ENCODE assay signal across 8 cellular contexts in genomic region chr9:112717669-112718331, GRCh38. TPM values are rescaled to one million over a fixed set of nuclear protein-coding genes. Genes with fewer than 3 reads are reported as not detected.
A peak's percentile ranks its signal among the peaks of the same experiment; 100 is the strongest.
DNase-seq lines count a peak whose midpoint lies in the region; ATAC-seq and TF ChIP-seq lines count a peak whose summit lies in the region.

Gene INIP, minus strand, starts transcription at chr9:112718117. Its CDS starts 1,632 bp downstream, at chr9:112716485.

- CTCF ChIA-PET in Caco-2 (lab: Charles Lee): interaction anchor here (0.6 to 1.8 kb wide), 11 partner anchors 15 to 624 kb away, joined by 3 to 18 read pairs (median 6); partner anchors contain the start of gene SNX30

- peak within 1 kb of the TSS; percentile 87 for H3K27ac Mint-ChIP-seq in Caco-2 (ENCODE audit: unreplicated experiment)

- no peak for TF ChIP-seq CTCF in Caco-2 (IDR thresholded peaks at IDR 0.05; ENCODE audit: insufficient read depth in 1 of 2, low read depth in 1 of 2, low read length in 1 of 2, severe bottlenecking in 1 of 2, unreplicated experiment in 1 of 2)

- TSS peak; percentile 85 for BruUV-seq in Caco-2 (replicated peaks; lab: Mats Ljungman, UMichigan)

- peak within 1 kb of the TSS; percentile 88 for H3K4me3 Mint-ChIP-seq in Caco-2 (ENCODE audit: unreplicated experiment)

- no peaks in the 10 kb centered on the region for H3K36me3 ChIP-seq in Caco-2 (ENCODE audit: control insufficient read depth, insufficient read depth, low read length)
- no peaks in the 10 kb centered on the region for H3K36me3 ChIP-seq in endocrine pancreas (ENCODE audit: control insufficient read depth, insufficient read depth, low read length)

- no peaks in the 10 kb centered on the region for H3K27me3 Mint-ChIP-seq in Caco-2 (ENCODE audit: insufficient read depth, unreplicated experiment)

- DNase-seq in Caco-2 (peak; percentile 98), HT1080 (ENCODE audit: low read depth) (peak; percentile 96), NOMO-1 (lab: John Stamatoyannopoulos, UW; ENCODE audit: unreplicated experiment in 2 of 2) (peak; percentile 96 to 97), mesenteric fat pad (ENCODE audit: low spot score) (peak; percentile 99)
- DNase-seq in activated CD8-positive, alpha-beta memory T cell treated with anti-CD3 and anti-CD28 coated beads for 4 hours (ENCODE audit: low read depth in 2 of 2): peak; percentile 93 to 94
- DNase-seq in stimulated activated CD8-positive, alpha-beta memory T cell treated with anti-CD3 and anti-CD28 coated beads, Interleukin-15, amount 100 ng/mL, for 24 hours (ENCODE audit: low read depth): peak; percentile 94

- H3K36me3 Mint-ChIP-seq in Caco-2 (ENCODE audit: insufficient read depth, unreplicated experiment): peaks cover 11% of the 10 kb centered on the region

- intact Hi-C loops in Caco-2 (cut with micrococcal nuclease; ENCODE audit: unreplicated experiment): loop anchor here (1.0 to 5.0 kb wide), 4 partner anchors 20 to 105 kb away; no protein-coding TSS in a partner anchor

- peak within 1 kb of the TSS; percentile 46 for H3K4me3 ChIP-seq in Caco-2 (ENCODE audit: low read depth, low read length)
- H3K4me3 ChIP-seq in endocrine pancreas (ENCODE audit: control insufficient read depth, insufficient read depth, low read length): peak within 1 kb of the TSS; percentile 96

- H3K9me3 ChIP-seq in Caco-2: no peaks in the 10 kb centered on the region
- no peaks in the 10 kb centered on the region for H3K9me3 ChIP-seq in endocrine pancreas (ENCODE audit: control insufficient read depth, low read length)

- ATAC-seq in GM21360 (IDR thresholded peaks at IDR 0.05; ENCODE audit: unreplicated experiment): peak; percentile 86

- H3K4me1 ChIP-seq in Caco-2 (no peaks in the 10 kb centered on the region), endocrine pancreas (ENCODE audit: control insufficient read depth, insufficient read depth, low read length) (peaks cover 7% of the 10 kb centered on the region)

- H3K9me3 Mint-ChIP-seq in Caco-2 (ENCODE audit: unreplicated experiment): no peaks in the 10 kb centered on the region

- no peaks in the 10 kb centered on the region for H3K27me3 ChIP-seq in Caco-2 (replicated peaks; ENCODE audit: control insufficient read depth, insufficient read depth, low read length)
- H3K27me3 ChIP-seq in endocrine pancreas (ENCODE audit: control insufficient read depth, insufficient read depth, low read length): no peaks in the 10 kb centered on the region

- POLR2A ChIA-PET in Caco-2 (lab: Charles Lee): interaction anchor here (0.5 to 1.7 kb wide), 10 partner anchors 14 to 1748 kb away, joined by 3 to 12 read pairs (median 5); partner anchors contain the start of genes KIAA1958 and SNX30

- H3K9ac ChIP-seq in endocrine pancreas (ENCODE audit: control insufficient read depth, insufficient read depth, low read length): peak within 1 kb of the TSS; percentile 73

- peaks cover 7% of the 10 kb centered on the region for H3K4me1 Mint-ChIP-seq in Caco-2 (ENCODE audit: low read depth, unreplicated experiment)

RNA-seq across cellular contexts. Expression of gene INIP, which starts in this region (rescaled TPM):
- 30.2 and 31.9 TPM in 2 replicates for total RNA-seq in Caco-2 (2022)
- 16.3 and 29.4 TPM in 2 replicates for total RNA-seq in HT1080 (2014; rRNA removed; shearing (Covaris generic))
- 21.6 and 23.2 TPM in 2 replicates for polyA plus RNA-seq in HT1080 (2015; cell fraction: cytosol; rRNA removed)
- 13.7 and 16.1 TPM in 2 replicates for polyA plus RNA-seq in HT1080 (2015; cell fraction: nucleus; rRNA removed)
- 17.2 TPM for total RNA-seq in mesenteric fat pad

Comparison
In these comparisons a context has a peak if more than half of its experiments do, and no peak if none do; other contexts are left out.
1. Peak in every context shown above with its lines: DNase-seq, ATAC-seq and H3K4me3 ChIP-seq.